ENCODE assay signal across 8 cellular contexts in the genomic region with DNA sequence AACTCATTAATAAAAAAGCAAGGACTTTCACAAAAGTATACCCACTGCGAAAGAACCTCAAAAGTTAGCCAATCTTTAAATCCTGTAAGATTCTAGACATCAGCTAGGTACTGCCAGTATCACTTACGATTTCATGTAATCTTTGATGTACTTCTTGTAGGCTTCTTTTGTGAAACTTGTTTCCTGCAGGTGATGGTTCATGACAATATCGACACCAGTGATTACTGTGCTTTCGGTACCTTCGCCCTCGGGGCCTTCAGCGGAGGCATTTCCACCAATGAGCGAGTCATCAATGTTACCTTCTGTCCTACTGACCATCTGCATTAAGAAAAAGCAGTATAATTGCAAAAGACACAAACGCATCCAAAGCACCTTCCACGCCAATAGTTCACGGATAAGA. TPM values are rescaled to one million over a fixed set of nuclear protein-coding genes. Genes with fewer than 3 reads are reported as not detected.
A peak's percentile ranks its signal among the peaks of the same experiment; 100 is the strongest.
DNase-seq lines count a peak whose midpoint lies in the region; ATAC-seq, FAIRE-seq and TF ChIP-seq lines count a peak whose summit lies in the region.

No MANE protein-coding gene starts in this region.

- H3K36me3 ChIP-seq in OCI-LY7 (ENCODE audit: insufficient read depth, low read length): peaks cover 66% of the 10 kb centered on the region

- TF ChIP-seq CTCF in AG04450 (IDR thresholded peaks at IDR 0.05; ENCODE audit: low read depth, low read length) (no peak), OCI-LY7 (conservative IDR thresholded peaks at IDR 0.05; ENCODE audit: low read length) (no peak), nephron (IDR thresholded peaks at IDR 0.05; ENCODE audit: unreplicated experiment in 3 of 3) (no peak), GM13976 (IDR thresholded peaks at IDR 0.05; ENCODE audit: borderline replicate concordance, control extremely low read depth, extremely low read depth, insufficient read depth, missing control alignments) (no peak)

- intact Hi-C loops in OCI-LY7 (cut with micrococcal nuclease; ENCODE audit: unreplicated experiment): loop anchor here (2.0 to 5.0 kb wide), 4 partner anchors 52 to 842 kb away; a partner anchor contains a TSS

- DNase-seq in AG04450 (ENCODE audit: low read depth, low spot score) (no peak), OCI-LY7 (ENCODE audit: low spot score) (no peak), A172 (ENCODE audit: low spot score) (no peak), H54 (ENCODE audit: insufficient read length, low spot score) (no peak), GM13976 (ENCODE audit: low spot score) (no peak)

- peaks cover 67% of the 10 kb centered on the region for H3K36me3 Mint-ChIP-seq in nephron (ENCODE audit: low read depth)

- CTCF ChIA-PET in AG04450 (lab: Charles Lee): interaction anchor here (1.4 to 2.9 kb wide), 2 partner anchors 14 to 293 kb away, joined by 4 to 7 read pairs; no protein-coding TSS in a partner anchor
- CTCF ChIA-PET in OCI-LY7 (lab: Charles Lee; ENCODE audit: unreplicated experiment): no interaction called here

- peak overlapping the region; percentile 99 to 100 (median 99) for H3K4me3 Mint-ChIP-seq in nephron

- H3K27me3 ChIP-seq in AG04450 (ENCODE audit: control insufficient read depth, insufficient read depth, low read length): no peaks in the 10 kb centered on the region

- no peak overlapping the region for H2AFZ ChIP-seq in OCI-LY7 (ENCODE audit: low read length)

- POLR2A ChIA-PET in AG04450 (lab: Yijun Ruan, JAX): interaction anchor here (0.6 to 2.9 kb wide), 10 partner anchors 8 to 298 kb away, joined by 3 to 19 read pairs (median 5); no protein-coding TSS in a partner anchor
- POLR2A ChIA-PET in OCI-LY7 (lab: Charles Lee): interaction anchor here (1.0 to 2.3 kb wide), 3 partner anchors 8 to 220 kb away, joined by 3 to 24 read pairs (median 3); no protein-coding TSS in a partner anchor

- H3K4me2 ChIP-seq in OCI-LY7 (ENCODE audit: low read length): peak overlapping the region; percentile 82

- H3K4me1 Mint-ChIP-seq in nephron: peaks cover 40% of the 10 kb centered on the region

- H4K20me1 ChIP-seq in OCI-LY7 (ENCODE audit: insufficient read depth, low read length): peaks cover 55% of the 10 kb centered on the region

- H3K27ac ChIP-seq in AG04450 (ENCODE audit: low read depth, low read length): no peak overlapping the region
- peak overlapping the region; percentile 78 for H3K27ac ChIP-seq in OCI-LY7 (ENCODE audit: low read depth, low read length, poor library complexity, severe bottlenecking)
- H3K27ac ChIP-seq in cingulate gyrus (ENCODE audit: low read depth, low read length): peak overlapping the region; percentile 99

- BruUV-seq in OCI-LY7 (replicated peaks; lab: Mats Ljungman, UMichigan): TSS peak; percentile 46

- peak overlapping the region; percentile 83 for H3K4me3 ChIP-seq in AG04450 (ENCODE audit: low read depth, low read length)
- peak overlapping the region; percentile 82 for H3K4me3 ChIP-seq in OCI-LY7 (ENCODE audit: low read depth, low read length, poor library complexity, severe bottlenecking)

- H3K9me3 ChIP-seq in AG04450 (ENCODE audit: control insufficient read depth, insufficient read depth, low read length): no peaks in the 10 kb centered on the region; the same call in 1 of the 2 replicates
- no peaks in the 10 kb centered on the region for H3K9me3 ChIP-seq in OCI-LY7 (ENCODE audit: low read length)

- H3K79me2 ChIP-seq in OCI-LY7 (ENCODE audit: insufficient read depth, low read depth, low read length): peaks cover 76% of the 10 kb centered on the region

- H3K27ac Mint-ChIP-seq in nephron: peak overlapping the region; percentile 99 to 100 (median 100)

- no peaks in the 10 kb centered on the region for H3K27me3 Mint-ChIP-seq in nephron (ENCODE audit: low read depth)

- FAIRE-seq in H54 (lab: Jason Lieb, UNC): no peak

- H3K4me1 ChIP-seq in OCI-LY7 (ENCODE audit: insufficient read depth, low read length, poor library complexity, severe bottlenecking): peaks cover 52% of the 10 kb centered on the region

- no peaks in the 10 kb centered on the region for H3K9me2 ChIP-seq in OCI-LY7 (ENCODE audit: insufficient read depth, low read length)

- no peak for ATAC-seq in GM18868 (IDR thresholded peaks at IDR 0.05; ENCODE audit: unreplicated experiment)

- TF ChIP-seq POLR2A in H54 (IDR thresholded peaks at IDR 0.05; ENCODE audit: low read depth, low read length): no peak

- in situ Hi-C loops in GM13976 (cut with MboI; ENCODE audit: low sequenced_read_pairs, unreplicated experiment): no loop called here

- no peaks in the 10 kb centered on the region for H3K9me3 Mint-ChIP-seq in nephron

RNA-seq across cellular contexts. Expression of a gene that starts 1.1 kb away (rescaled TPM):
- polyA plus RNA-seq in AG04450 (2011; rRNA removed): 6,434 and 7,581 TPM in 2 replicates
- 1,741 and 1,851 TPM in 2 replicates for polyA minus RNA-seq in AG04450 (2011; rRNA and poly(A)+ RNA removed)
- 1,996 and 2,481 TPM in 2 replicates for total RNA-seq in OCI-LY7 (2014; rRNA removed; shearing (Covaris generic))
- total RNA-seq in OCI-LY7 (2022): 2,337 and 2,698 TPM in 2 replicates
- total RNA-seq in A172 (2014; rRNA removed; shearing (Covaris generic)): 1,498 and 1,612 TPM in 2 replicates
